22 cellular contexts compared by ENCODE assay signal in the genomic region with DNA sequence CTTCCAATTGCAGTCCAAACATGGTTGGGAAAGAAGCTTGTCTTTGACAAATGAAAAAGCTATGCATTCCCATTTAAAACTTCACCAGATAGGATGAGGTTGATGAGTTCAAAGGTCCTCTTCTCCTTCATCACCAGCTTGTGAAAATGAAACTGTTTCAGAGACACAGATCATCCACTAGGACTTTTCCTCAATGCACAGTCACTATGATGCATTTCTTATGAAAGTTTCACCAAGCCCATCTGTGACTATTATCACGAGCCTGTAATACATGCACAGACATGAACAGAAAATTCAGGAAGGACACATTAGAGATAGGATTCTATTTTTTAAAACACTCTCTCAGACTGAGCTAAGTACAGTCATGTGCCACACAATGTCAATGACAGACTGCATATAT.
"Had no signal": no experiment of that assay in that cellular context is flagged by ENCODE, and none has a peak within 500 bp of the region (broad histone marks: within the 10 kb centered on the region; RNA-seq: fewer than 3 reads in every experiment).

No MANE protein-coding gene starts in this region.

- H3K4me3 ChIP-seq: esophagus squamous epithelium, lower lobe of right lung, ovary, prostate gland, thoracic aorta, vagina had no signal

- H3K9me3 Mint-ChIP-seq: activated naive CD4-positive, alpha-beta T cell treated with anti-CD3 and anti-CD28 coated beads, Interleukin-2, amount 50 U/mL, for 72 hours; activated T-helper 17 cell treated with anti-CD3 and anti-CD28 coated beads, Interleukin-2, amount 50 U/mL, for 72 hours; brain; type B pancreatic cell had no signal

- H3K4me3 Mint-ChIP-seq: activated T-helper 17 cell treated with anti-CD3 and anti-CD28 coated beads, Interleukin-2, amount 50 U/mL, for 72 hours; brain; natural killer cell; type B pancreatic cell had no signal

- H3K4me1 ChIP-seq: esophagus squamous epithelium, lower lobe of right lung, prostate gland, vagina had no signal

- H3K9me3 ChIP-seq: esophagus squamous epithelium, lower lobe of right lung, ovary, prostate gland, thoracic aorta, vagina had no signal

- DNase-seq: activated CD4-positive, CD25-positive, alpha-beta regulatory T cell treated with anti-CD3 and anti-CD28 coated beads, Interleukin-2, amount 50 U/mL, for 72 hours; activated T-cell treated with anti-CD3 and anti-CD28 coated beads, Interleukin-2, amount 50 U/mL, for 1 hour; aorta; central memory CD4-positive, alpha-beta T cell; effector memory CD4-positive, alpha-beta T cell; esophagus squamous epithelium; kidney; lower lobe of right lung; natural killer cell; ovary; stimulated activated CD4-positive, alpha-beta T cell treated with anti-CD3 and anti-CD28 coated beads, Interleukin-4, amount 100 ng/mL, for 24 hours; stimulated activated naive CD4-positive, alpha-beta T cell treated with Interleukin-2 at 50 U/mL for 16 hours; T-helper 2 cell; WERI-Rb-1 had no signal

- H3K27ac ChIP-seq: esophagus squamous epithelium, lower lobe of right lung, ovary, prostate gland, thoracic aorta, vagina, WERI-Rb-1 had no signal

- H3K36me3 ChIP-seq: esophagus squamous epithelium, lower lobe of right lung, ovary, prostate gland, thoracic aorta, vagina, WERI-Rb-1 had no signal

- H3K27me3 Mint-ChIP-seq: brain had no signal

- H3K36me3 Mint-ChIP-seq: activated naive CD4-positive, alpha-beta T cell treated with anti-CD3 and anti-CD28 coated beads, Interleukin-2, amount 50 U/mL, for 72 hours; brain; natural killer cell; type B pancreatic cell had no signal

- H3K4me1 Mint-ChIP-seq: activated T-helper 17 cell treated with anti-CD3 and anti-CD28 coated beads, Interleukin-2, amount 50 U/mL, for 72 hours; brain; natural killer cell had no signal

- ATAC-seq: activated naive CD4-positive, alpha-beta T cell treated with anti-CD3 and anti-CD28 coated beads, Interleukin-2, amount 50 U/mL, for 72 hours; activated T-helper 17 cell treated with anti-CD3 and anti-CD28 coated beads, Interleukin-2, amount 50 U/mL, for 72 hours; left lobe of liver; lower lobe of right lung; natural killer cell had no signal

- H3K27ac Mint-ChIP-seq: activated naive CD4-positive, alpha-beta T cell treated with anti-CD3 and anti-CD28 coated beads, Interleukin-2, amount 50 U/mL, for 72 hours; activated T-helper 17 cell treated with anti-CD3 and anti-CD28 coated beads, Interleukin-2, amount 50 U/mL, for 72 hours; brain; natural killer cell; type B pancreatic cell had no signal

- H3K27me3 ChIP-seq: esophagus squamous epithelium, ovary, vagina had no signal
